Comparison of ENCODE assay signal across 1 cellular context in the genomic region with DNA sequence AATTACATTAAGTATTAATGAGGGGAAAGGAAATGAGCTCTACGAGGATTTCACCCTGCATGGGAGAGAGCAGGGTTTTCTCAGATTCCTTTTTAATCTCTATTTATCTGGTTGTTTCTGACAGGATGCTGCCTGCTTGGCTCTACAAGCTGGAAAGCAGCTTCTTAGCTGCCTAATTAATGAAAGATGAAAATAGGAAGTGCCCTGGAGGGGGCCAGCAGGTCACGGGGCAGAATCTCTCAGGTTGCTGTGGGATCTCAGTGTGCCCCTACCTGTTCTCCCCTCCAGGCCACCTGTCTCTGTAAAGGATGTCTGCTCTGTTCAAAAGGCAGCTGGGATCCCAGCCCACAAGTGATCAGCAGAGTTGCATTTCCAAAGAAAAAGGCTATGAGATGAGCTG.
A peak's percentile ranks its signal among the peaks of the same experiment; 100 is the strongest.
TF ChIP-seq lines count a peak whose summit lies in the region.

No MANE protein-coding gene starts in this region.

TF ChIP-seq in GM12878, 131 proteins besides CTCF, POLR2A, EP300 and RAD21 (continued from another document):
- TF ChIP-seq MXI1 (IDR thresholded peaks at IDR 0.05; ENCODE audit: low read depth, low read length), result no peak
- no peak for TF ChIP-seq FOS (IDR thresholded peaks at IDR 0.05; ENCODE audit: borderline replicate concordance, extremely low read depth, insufficient read length)
- TF ChIP-seq SPI1 (IDR thresholded peaks at IDR 0.05; ENCODE audit: borderline replicate concordance, insufficient read depth, low read depth, low read length), result peak; percentile 41; the same call in 1 of the 2 replicates
- TF ChIP-seq TBL1XR1 (IDR thresholded peaks at IDR 0.05; ENCODE audit: low read depth, low read length), result no peak
- TF ChIP-seq, protein P1, sequence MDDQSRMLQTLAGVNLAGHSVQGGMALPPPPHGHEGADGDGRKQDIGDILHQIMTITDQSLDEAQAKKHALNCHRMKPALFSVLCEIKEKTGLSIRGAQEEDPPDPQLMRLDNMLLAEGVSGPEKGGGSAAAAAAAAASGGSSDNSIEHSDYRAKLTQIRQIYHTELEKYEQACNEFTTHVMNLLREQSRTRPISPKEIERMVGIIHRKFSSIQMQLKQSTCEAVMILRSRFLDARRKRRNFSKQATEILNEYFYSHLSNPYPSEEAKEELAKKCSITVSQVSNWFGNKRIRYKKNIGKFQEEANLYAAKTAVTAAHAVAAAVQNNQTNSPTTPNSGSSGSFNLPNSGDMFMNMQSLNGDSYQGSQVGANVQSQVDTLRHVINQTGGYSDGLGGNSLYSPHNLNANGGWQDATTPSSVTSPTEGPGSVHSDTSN (IDR thresholded peaks at IDR 0.05; ENCODE audit: insufficient replicate concordance, low read depth, low read length), result no peak
- TF ChIP-seq, protein P2, sequence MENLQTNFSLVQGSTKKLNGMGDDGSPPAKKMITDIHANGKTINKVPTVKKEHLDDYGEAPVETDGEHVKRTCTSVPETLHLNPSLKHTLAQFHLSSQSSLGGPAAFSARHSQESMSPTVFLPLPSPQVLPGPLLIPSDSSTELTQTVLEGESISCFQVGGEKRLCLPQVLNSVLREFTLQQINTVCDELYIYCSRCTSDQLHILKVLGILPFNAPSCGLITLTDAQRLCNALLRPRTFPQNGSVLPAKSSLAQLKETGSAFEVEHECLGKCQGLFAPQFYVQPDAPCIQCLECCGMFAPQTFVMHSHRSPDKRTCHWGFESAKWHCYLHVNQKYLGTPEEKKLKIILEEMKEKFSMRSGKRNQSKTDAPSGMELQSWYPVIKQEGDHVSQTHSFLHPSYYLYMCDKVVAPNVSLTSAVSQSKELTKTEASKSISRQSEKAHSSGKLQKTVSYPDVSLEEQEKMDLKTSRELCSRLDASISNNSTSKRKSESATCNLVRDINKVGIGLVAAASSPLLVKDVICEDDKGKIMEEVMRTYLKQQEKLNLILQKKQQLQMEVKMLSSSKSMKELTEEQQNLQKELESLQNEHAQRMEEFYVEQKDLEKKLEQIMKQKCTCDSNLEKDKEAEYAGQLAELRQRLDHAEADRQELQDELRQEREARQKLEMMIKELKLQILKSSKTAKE (IDR thresholded peaks at IDR 0.05; ENCODE audit: low read depth, poor library complexity, severe bottlenecking), result no peak
